Comparison of ENCODE assay signal across 8 cellular contexts in genomic region chr14:65411656-65412188, GRCh38. TPM values are rescaled to one million over a fixed set of nuclear protein-coding genes. Genes with fewer than 3 reads are reported as not detected.
DNase-seq lines count a peak whose midpoint lies in the region; ATAC-seq and TF ChIP-seq lines count a peak whose summit lies in the region.

No MANE protein-coding gene starts in this region.

- CTCF ChIA-PET in RWPE1 (lab: Yijun Ruan, JAX), result interaction anchor here (0.6 to 1.3 kb wide), 11 partner anchors 12 to 1459 kb away, joined by 3 to 6 read pairs (median 4); no protein-coding TSS in a partner anchor

- no peaks in the 10 kb centered on the region for H3K9me2 ChIP-seq in neural cell (ENCODE audit: insufficient read depth, low read length)

- peak overlapping the region; percentile 84 for H3K9ac ChIP-seq in DND-41 (ENCODE audit: low read depth, low read length)
- peak overlapping the region; percentile 89 for H3K9ac ChIP-seq in neural cell (ENCODE audit: low read length)

- H3K79me2 ChIP-seq in DND-41 (ENCODE audit: insufficient read depth, low read length) (peaks cover 46% of the 10 kb centered on the region), neural cell (replicated peaks; ENCODE audit: insufficient read depth, low read length) (peaks cover 32% of the 10 kb centered on the region)

- H3K9me3 ChIP-seq in DND-41 (ENCODE audit: insufficient read depth, low read length, severe bottlenecking), result no peaks in the 10 kb centered on the region
- no peaks in the 10 kb centered on the region for H3K9me3 ChIP-seq in KOPT-K1 (ENCODE audit: insufficient read depth, low read length, poor library complexity, severe bottlenecking)
- no peaks in the 10 kb centered on the region for H3K9me3 ChIP-seq in neural cell (ENCODE audit: low read length)

- no peak for TF ChIP-seq EP300 in neural cell (conservative IDR thresholded peaks at IDR 0.05; ENCODE audit: poor library complexity, severe bottlenecking)

- peak; percentile 85 for DNase-seq in DND-41
- DNase-seq in RWPE1 (ENCODE audit: low spot score), result peak; percentile 89
- DNase-seq in activated effector memory CD4-positive, alpha-beta T cell treated with anti-CD3 and anti-CD28 coated beads, Interleukin-2, amount 50 U/mL, for 16 hours, result peak; percentile 93
- DNase-seq in fibroblast of the conjunctiva (ENCODE audit: low read depth), result peak; percentile 89
- DNase-seq in stimulated activated naive CD8-positive, alpha-beta T cell treated with anti-CD3 and anti-CD28 coated beads, Interleukin-15, amount 100 ng/mL, for 72 hours, result peak; percentile 70 to 80

- H3K4me2 ChIP-seq in DND-41 (ENCODE audit: insufficient read depth, low read length) (peak overlapping the region; percentile 76), neural cell (ENCODE audit: low read length) (peak overlapping the region; percentile 44)

- H4K20me1 ChIP-seq in DND-41 (ENCODE audit: insufficient read depth, low read length), result peaks cover 13% of the 10 kb centered on the region; the same call in 1 of the 2 replicates
- H4K20me1 ChIP-seq in neural cell (ENCODE audit: insufficient read depth), result no peaks in the 10 kb centered on the region

- peaks cover 6% of the 10 kb centered on the region for H3F3A ChIP-seq in neural cell (ENCODE audit: insufficient read depth, low read length, poor library complexity, severe bottlenecking)

- H3K4me1 ChIP-seq in DND-41 (ENCODE audit: insufficient read depth, low read length), result peaks cover 38% of the 10 kb centered on the region

- no peaks in the 10 kb centered on the region for H3K27me3 Mint-ChIP-seq in stimulated activated naive CD8-positive, alpha-beta T cell treated with anti-CD3 and anti-CD28 coated beads, Interleukin-15, amount 100 ng/mL, for 72 hours

- POLR2A ChIA-PET in RWPE1 (lab: Yijun Ruan, JAX; ENCODE audit: low non-redundant PET), result interaction anchor here (0.6 to 0.8 kb wide), 2 partner anchors 243 to 425 kb away, joined by 3 to 4 read pairs; no protein-coding TSS in a partner anchor

- peak overlapping the region; percentile 66 to 79 for H3K4me3 ChIP-seq in DND-41 (ENCODE audit: low read depth in 1 of 2, low read length in 2 of 2)
- peak overlapping the region; percentile 77 for H3K4me3 ChIP-seq in neural cell (ENCODE audit: low read length)

- peak overlapping the region; percentile 100 for H3K4me3 Mint-ChIP-seq in stimulated activated naive CD8-positive, alpha-beta T cell treated with anti-CD3 and anti-CD28 coated beads, Interleukin-15, amount 100 ng/mL, for 72 hours

- TF ChIP-seq RAD21 in neural cell (conservative IDR thresholded peaks at IDR 0.05), result no peak

- peak overlapping the region; percentile 98 to 99 for H3K27ac Mint-ChIP-seq in stimulated activated naive CD8-positive, alpha-beta T cell treated with anti-CD3 and anti-CD28 coated beads, Interleukin-15, amount 100 ng/mL, for 72 hours

- peak overlapping the region; percentile 91 for H2AFZ ChIP-seq in DND-41 (ENCODE audit: low read depth, low read length)
- peak overlapping the region; percentile 61 for H2AFZ ChIP-seq in neural cell (ENCODE audit: low read depth, low read length)

- ATAC-seq in DND-41 (ENCODE audit: insufficient read depth, low read depth) (peak; percentile 68), GM21737 (IDR thresholded peaks at IDR 0.05; ENCODE audit: unreplicated experiment) (peak; percentile 53)
- ATAC-seq in stimulated activated naive CD8-positive, alpha-beta T cell treated with anti-CD3 and anti-CD28 coated beads, Interleukin-15, amount 100 ng/mL, for 72 hours, result peak; percentile 63

- H3K27me3 ChIP-seq in DND-41 (ENCODE audit: insufficient read depth, low read length, poor library complexity) (no peaks in the 10 kb centered on the region), neural cell (ENCODE audit: insufficient read depth, low read depth, low read length) (no peaks in the 10 kb centered on the region)

- H3K27ac ChIP-seq in DND-41 (ENCODE audit: low read length) (peak overlapping the region; percentile 88), KOPT-K1 (ENCODE audit: low read depth, low read length, poor library complexity, severe bottlenecking) (peak overlapping the region; percentile 92), RWPE1 (peak overlapping the region; percentile 94), neural cell (ENCODE audit: low read length) (peak overlapping the region; percentile 68)

- no peak for TF ChIP-seq CTCF in DND-41 (IDR thresholded peaks at IDR 0.05; ENCODE audit: borderline replicate concordance, extremely low read depth, low read length, poor library complexity, severe bottlenecking)
- no peak for TF ChIP-seq CTCF in RWPE1 (conservative IDR thresholded peaks at IDR 0.05; ENCODE audit: low read depth)
- no peak for TF ChIP-seq CTCF in neural cell (IDR thresholded peaks at IDR 0.05; ENCODE audit: poor library complexity, severe bottlenecking)

- H3K4me1 Mint-ChIP-seq in stimulated activated naive CD8-positive, alpha-beta T cell treated with anti-CD3 and anti-CD28 coated beads, Interleukin-15, amount 100 ng/mL, for 72 hours, result peaks cover 40% of the 10 kb centered on the region

- H3K9me3 Mint-ChIP-seq in stimulated activated naive CD8-positive, alpha-beta T cell treated with anti-CD3 and anti-CD28 coated beads, Interleukin-15, amount 100 ng/mL, for 72 hours, result no peaks in the 10 kb centered on the region

- no peaks in the 10 kb centered on the region for H3K36me3 ChIP-seq in DND-41 (ENCODE audit: insufficient read depth, low read length)
- no peaks in the 10 kb centered on the region for H3K36me3 ChIP-seq in KOPT-K1 (ENCODE audit: insufficient read depth, low read length)
- H3K36me3 ChIP-seq in neural cell (ENCODE audit: insufficient read depth, low read length), result no peaks in the 10 kb centered on the region

TF ChIP-seq in neural cell, 6 proteins besides CTCF, POLR2A, EP300 and RAD21:
- TF ChIP-seq EZH2 (IDR thresholded peaks at IDR 0.05; ENCODE audit: borderline replicate concordance, insufficient read depth, low read length, poor library complexity, severe bottlenecking) (no peak), SMC3 (conservative IDR thresholded peaks at IDR 0.05; ENCODE audit: poor library complexity) (no peak), POLR2AphosphoS5 (IDR thresholded peaks at IDR 0.05) (no peak), MXI1 (conservative IDR thresholded peaks at IDR 0.05; ENCODE audit: poor library complexity, severe bottlenecking) (no peak), REST (IDR thresholded peaks at IDR 0.05; ENCODE audit: borderline replicate concordance) (no peak), TAF1 (IDR thresholded peaks at IDR 0.05; ENCODE audit: low read depth) (no peak)

RNA-seq across cellular contexts. Expression of gene FUT8, which starts 0.8 kb away (rescaled TPM):
- polyA plus RNA-seq in neural cell, result 57.3 and 72.8 TPM in 2 replicates
- 132 and 143 TPM in 2 replicates for polyA minus RNA-seq in neural cell

Comparison
In these comparisons a context has a peak if more than half of its experiments do, and no peak if none do; other contexts are left out.
1. Peak in every context shown above with its lines: DNase-seq, ATAC-seq, H3K4me3 ChIP-seq and H3K27ac ChIP-seq.